ENCODE assay signal across 24 cellular contexts in the genomic region with DNA sequence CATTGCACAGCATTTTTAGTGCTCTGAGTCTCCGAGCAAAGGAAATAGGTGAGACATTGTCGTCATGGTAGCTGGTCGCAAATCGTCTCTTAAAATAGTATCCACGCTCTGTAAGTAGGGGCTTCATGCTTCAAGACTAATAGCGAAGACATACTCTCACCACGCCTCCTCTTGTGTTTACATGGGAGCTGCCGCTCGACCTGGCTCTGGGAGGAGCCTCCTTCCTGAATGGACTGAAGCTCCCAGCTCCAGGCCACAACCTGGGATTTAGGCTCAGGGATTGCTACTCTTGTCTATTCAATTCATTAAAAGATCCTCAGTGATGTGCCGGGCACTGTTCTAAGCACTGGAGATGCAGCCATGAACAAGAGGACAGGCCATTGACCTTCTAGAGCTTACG.
"Had no signal": no experiment of that assay in that cellular context is flagged by ENCODE, and none has a peak within 500 bp of the region (broad histone marks: within the 10 kb centered on the region; RNA-seq: fewer than 3 reads in every experiment).

No MANE protein-coding gene starts in this region.

- H3K36me3 Mint-ChIP-seq: naive B cell had no signal

- H3K4me3 ChIP-seq: esophagus squamous epithelium, gastroesophageal sphincter, left ventricle myocardium inferior, lower lobe of right lung, sigmoid colon, skin epidermis, stomach, thoracic aorta, transverse colon had no signal

- H3K27me3 ChIP-seq: esophagus squamous epithelium, gastroesophageal sphincter, neutrophil, sigmoid colon, transverse colon had no signal

- ATAC-seq: effector memory CD8-positive, alpha-beta T cell; gastroesophageal sphincter; left cardiac atrium had no signal

- H3K9me3 Mint-ChIP-seq: nephron had no signal

- H3K4me3 Mint-ChIP-seq: dendritic cell treated with granulocyte-macrophage colony-stimulating factor and Interleukin-4, amounts not matched to agents 40 ng/mL and 50 ng/mL, for 4 days; effector memory CD8-positive, alpha-beta T cell; immature natural killer cell; memory B cell; naive B cell; nephron had no signal

- H3K27ac Mint-ChIP-seq: dendritic cell treated with granulocyte-macrophage colony-stimulating factor and Interleukin-4, amounts not matched to agents 40 ng/mL and 50 ng/mL, for 4 days; effector memory CD8-positive, alpha-beta T cell; immature natural killer cell; memory B cell; naive B cell; nephron had no signal

- DNase-seq: effector memory CD8-positive, alpha-beta T cell; esophagus squamous epithelium; foreskin fibroblast; glutamatergic neuron; immature natural killer cell; kidney; left cardiac atrium; left ventricle myocardium inferior; lower lobe of right lung; midbrain; naive B cell; sigmoid colon; stimulated activated CD4-positive, alpha-beta T cell treated with anti-CD3 and anti-CD28 coated beads, Interleukin-2, amount 100 ng/mL, for 24 hours; stimulated activated naive CD4-positive, alpha-beta T cell; stomach; substantia nigra; transverse colon had no signal

- H3K27me3 Mint-ChIP-seq: dendritic cell treated with granulocyte-macrophage colony-stimulating factor and Interleukin-4, amounts not matched to agents 40 ng/mL and 50 ng/mL, for 4 days; effector memory CD8-positive, alpha-beta T cell; naive B cell had no signal

- H3K4me1 Mint-ChIP-seq: immature natural killer cell, memory B cell, naive B cell, nephron had no signal

- H3K4me1 ChIP-seq: esophagus squamous epithelium, gastroesophageal sphincter, left ventricle myocardium inferior, lower lobe of right lung, sigmoid colon, stomach, transverse colon had no signal

- H3K27ac ChIP-seq: esophagus squamous epithelium, gastroesophageal sphincter, left ventricle myocardium inferior, lower lobe of right lung, neutrophil, sigmoid colon, skin epidermis, stomach, thoracic aorta, transverse colon had no signal

- H3K36me3 ChIP-seq: esophagus squamous epithelium, gastroesophageal sphincter, left ventricle myocardium inferior, lower lobe of right lung, neutrophil, sigmoid colon, stomach, thoracic aorta, transverse colon had no signal
